In genomic region chr19:14006766-14007562, GRCh38 we compare ENCODE assay signal across 1 cellular context.
TF ChIP-seq lines count a peak whose summit lies in the region.

No MANE protein-coding gene starts in this region.

TF ChIP-seq in HepG2, 621 proteins besides CTCF, POLR2A, EP300 and RAD21 (continued from another document and continues in another):
- 0 out of 2 replicates have a peak, but pooled peaks have one; percentile 67 for TF ChIP-seq CSRNP1 (CRISPR knock-in tag; IDR thresholded peaks at IDR 0.05)
- no peak for TF ChIP-seq LRRFIP1 (CRISPR knock-in tag; conservative IDR thresholded peaks at IDR 0.05)
- TF ChIP-seq NFAT5 (CRISPR knock-in tag; IDR thresholded peaks at IDR 0.05), result 0 out of 2 replicates have a peak, but pooled peaks have one; percentile 5
- TF ChIP-seq ZNF17 (CRISPR knock-in tag; IDR thresholded peaks at IDR 0.05), result no peak
- TF ChIP-seq HNRNPLL (IDR thresholded peaks at IDR 0.05; ENCODE audit: low read depth, low read length, poor library complexity, severe bottlenecking), result peak; percentile 58
- TF ChIP-seq GABPB1 (CRISPR knock-in tag; IDR thresholded peaks at IDR 0.05), result peak; percentile 86
- 0 out of 2 replicates have a peak, but pooled peaks have one; percentile 11 for TF ChIP-seq TFDP2 (CRISPR knock-in tag; IDR thresholded peaks at IDR 0.05)
- no peak for TF ChIP-seq MAFK (conservative IDR thresholded peaks at IDR 0.05 in 1 of 2, IDR thresholded peaks at IDR 0.05 in 1 of 2; ENCODE audit: low read length in 2 of 2)
- TF ChIP-seq ZNF44 (CRISPR knock-in tag; IDR thresholded peaks at IDR 0.05), result 0 out of 2 replicates have a peak, but pooled peaks have one; percentile 47
- TF ChIP-seq ARNT (IDR thresholded peaks at IDR 0.05), result no peak
- no peak for TF ChIP-seq ZNF234 (CRISPR knock-in tag; conservative IDR thresholded peaks at IDR 0.05)
- TF ChIP-seq ZHX2 (IDR thresholded peaks at IDR 0.05; ENCODE audit: low read depth), result peak; percentile 97
- TF ChIP-seq ZHX2 (CRISPR knock-in tag; IDR thresholded peaks at IDR 0.05; ENCODE audit: borderline replicate concordance), result no peak
- TF ChIP-seq PAWR (CRISPR knock-in tag; IDR thresholded peaks at IDR 0.05; ENCODE audit: borderline replicate concordance), result no peak
- peak; percentile 88 for TF ChIP-seq ZBTB26 (CRISPR knock-in tag; IDR thresholded peaks at IDR 0.05; ENCODE audit: borderline replicate concordance)
- peak; percentile 74; the same call in 1 of the 2 replicates for TF ChIP-seq ZNF124 (CRISPR knock-in tag; IDR thresholded peaks at IDR 0.05)
- TF ChIP-seq ZNF674 (CRISPR knock-in tag; IDR thresholded peaks at IDR 0.05; ENCODE audit: low read depth), result peak; percentile 90; the same call in 1 of the 2 replicates
- TF ChIP-seq BRD4 (CRISPR knock-in tag; IDR thresholded peaks at IDR 0.05), result peak; percentile 86
- 0 out of 2 replicates have a peak, but pooled peaks have one; percentile 51 for TF ChIP-seq RNF2 (conservative IDR thresholded peaks at IDR 0.05; ENCODE audit: low read depth)
- peak; percentile 42; the same call in 1 of the 2 replicates for TF ChIP-seq NR2C2 (CRISPR knock-in tag; IDR thresholded peaks at IDR 0.05; ENCODE audit: borderline replicate concordance)
- TF ChIP-seq PITX1 (CRISPR knock-in tag; IDR thresholded peaks at IDR 0.05), result peak; percentile 41; the same call in 1 of the 2 replicates
- 0 out of 2 replicates have a peak, but pooled peaks have one; percentile 21 for TF ChIP-seq KDM1A (CRISPR knock-in tag; IDR thresholded peaks at IDR 0.05)
- no peak for TF ChIP-seq ZNF530 (CRISPR knock-in tag; IDR thresholded peaks at IDR 0.05; ENCODE audit: low read depth)
- no peak for TF ChIP-seq PAF1 (CRISPR knock-in tag; IDR thresholded peaks at IDR 0.05)
- TF ChIP-seq ATF7-NPFF (CRISPR knock-in tag; IDR thresholded peaks at IDR 0.05; ENCODE audit: low read depth), result peak; percentile 27; the same call in 1 of the 2 replicates
- TF ChIP-seq ETV6 (CRISPR knock-in tag; conservative IDR thresholded peaks at IDR 0.05), result peak; percentile 62; the same call in 1 of the 2 replicates
- no peak for TF ChIP-seq NPAS2 (CRISPR knock-in tag; IDR thresholded peaks at IDR 0.05; ENCODE audit: borderline replicate concordance)
- TF ChIP-seq ZBTB20 (CRISPR knock-in tag; IDR thresholded peaks at IDR 0.05; ENCODE audit: borderline replicate concordance, low read depth), result no peak
- TF ChIP-seq ZNF788 (CRISPR knock-in tag; IDR thresholded peaks at IDR 0.05; ENCODE audit: borderline replicate concordance), result peak; percentile 99; the same call in 1 of the 2 replicates
- TF ChIP-seq ARHGAP35 (CRISPR knock-in tag; IDR thresholded peaks at IDR 0.05; ENCODE audit: borderline replicate concordance), result peak; percentile 82
- no peak for TF ChIP-seq ZIK1 (CRISPR knock-in tag; IDR thresholded peaks at IDR 0.05; ENCODE audit: borderline replicate concordance, low read depth)
- no peak for TF ChIP-seq ZNF557 (CRISPR knock-in tag; IDR thresholded peaks at IDR 0.05)
- no peak; the same call in 1 of the 2 replicates for TF ChIP-seq ZKSCAN5 (CRISPR knock-in tag; IDR thresholded peaks at IDR 0.05)
- TF ChIP-seq ZBTB42 (CRISPR knock-in tag; IDR thresholded peaks at IDR 0.05), result no peak
- peak; percentile 92; the same call in 1 of the 2 replicates for TF ChIP-seq ZNF430 (CRISPR knock-in tag; IDR thresholded peaks at IDR 0.05)
- no peak for TF ChIP-seq CENPX (CRISPR knock-in tag; IDR thresholded peaks at IDR 0.05)
- peak; percentile 65 for TF ChIP-seq E2F1 (CRISPR knock-in tag; IDR thresholded peaks at IDR 0.05)
- no peak for TF ChIP-seq NR2F2 (IDR thresholded peaks at IDR 0.05; ENCODE audit: borderline replicate concordance, low read depth)
- no peak for TF ChIP-seq ZNF20 (CRISPR knock-in tag; IDR thresholded peaks at IDR 0.05)
- TF ChIP-seq KLF15 (CRISPR knock-in tag; IDR thresholded peaks at IDR 0.05; ENCODE audit: borderline replicate concordance), result no peak; the same call in 1 of the 2 replicates
- TF ChIP-seq SIX1 (CRISPR knock-in tag; IDR thresholded peaks at IDR 0.05; ENCODE audit: borderline replicate concordance), result no peak
- TF ChIP-seq YY1 (IDR thresholded peaks at IDR 0.05; ENCODE audit: insufficient read depth, insufficient replicate concordance, low read depth, low read length), result peak; percentile 74
- TF ChIP-seq GPN1 (CRISPR knock-in tag; IDR thresholded peaks at IDR 0.05; ENCODE audit: borderline replicate concordance), result peak; percentile 71; the same call in 1 of the 2 replicates
- TF ChIP-seq PLSCR1 (CRISPR knock-in tag; IDR thresholded peaks at IDR 0.05; ENCODE audit: borderline replicate concordance), result no peak
